In genomic region chr2:12720752-12721151, GRCh38 we compare ENCODE assay signal across 9 cellular contexts. TPM values are rescaled to one million over a fixed set of nuclear protein-coding genes. Genes with fewer than 3 reads are reported as not detected.
DNase-seq lines count a peak whose midpoint lies in the region; ATAC-seq and TF ChIP-seq lines count a peak whose summit lies in the region.
"Had no signal": no experiment of that assay in that cellular context is flagged by ENCODE, and none has a peak within 500 bp of the region (broad histone marks: within the 10 kb centered on the region; RNA-seq: fewer than 3 reads in every experiment).

No MANE protein-coding gene starts in this region.

- peak overlapping the region in 6 of 7 experiments; percentile 2 to 77 (median 68) for H3K4me3 ChIP-seq in skin epidermis

- H3K27ac Mint-ChIP-seq in T-helper 2 cell treated with Interferon-gamma antibody and Interleukin-4, amounts not matched to agents 5 μg/mL and 100 μg/mL, for 36 hours = no peak overlapping the region
- H3K27ac Mint-ChIP-seq in glutamatergic neuron (ENCODE audit: unreplicated experiment) = peak overlapping the region; percentile 100

- ATAC-seq in SK-N-SH treated with all-trans-retinoic acid at 6 μM for 48 hours (no peak), HG02852 (IDR thresholded peaks at IDR 0.05; ENCODE audit: unreplicated experiment) (no peak)

- peaks cover 71% of the 10 kb centered on the region for H3K36me3 Mint-ChIP-seq in T-helper 2 cell treated with Interferon-gamma antibody and Interleukin-4, amounts not matched to agents 5 μg/mL and 100 μg/mL, for 36 hours (ENCODE audit: low read depth)
- H3K36me3 Mint-ChIP-seq in glutamatergic neuron (ENCODE audit: unreplicated experiment) = peaks cover 19% of the 10 kb centered on the region

- H3K4me3 Mint-ChIP-seq in T-helper 2 cell treated with Interferon-gamma antibody and Interleukin-4, amounts not matched to agents 5 μg/mL and 100 μg/mL, for 36 hours = peak overlapping the region; percentile 91
- peak overlapping the region; percentile 98 for H3K4me3 Mint-ChIP-seq in glutamatergic neuron (ENCODE audit: unreplicated experiment)

- H3K9me3 Mint-ChIP-seq in T-helper 2 cell treated with Interferon-gamma antibody and Interleukin-4, amounts not matched to agents 5 μg/mL and 100 μg/mL, for 36 hours = no peaks in the 10 kb centered on the region
- peaks cover 24% of the 10 kb centered on the region for H3K9me3 Mint-ChIP-seq in glutamatergic neuron (ENCODE audit: unreplicated experiment)

- peaks cover 14% of the 10 kb centered on the region for H3K27me3 Mint-ChIP-seq in T-helper 2 cell treated with Interferon-gamma antibody and Interleukin-4, amounts not matched to agents 5 μg/mL and 100 μg/mL, for 36 hours (ENCODE audit: low read depth)
- peaks cover 20% of the 10 kb centered on the region for H3K27me3 Mint-ChIP-seq in glutamatergic neuron (ENCODE audit: unreplicated experiment)

- DNase-seq in T-helper 2 cell treated with Interferon-gamma antibody and Interleukin-4, amounts not matched to agents 5 μg/mL and 100 μg/mL, for 36 hours (ENCODE audit: low spot score) = no peak
- DNase-seq in T-helper 2 cell (no peak), glutamatergic neuron (no peak), NCI-H226 (no peak), NCI-H510A (lab: John Stamatoyannopoulos, UW) (no peak)
- DNase-seq: NCI-H1105 had no signal

- H3K4me1 Mint-ChIP-seq in T-helper 2 cell treated with Interferon-gamma antibody and Interleukin-4, amounts not matched to agents 5 μg/mL and 100 μg/mL, for 36 hours (ENCODE audit: low read depth) = peaks cover 64% of the 10 kb centered on the region
- H3K4me1 Mint-ChIP-seq in glutamatergic neuron (ENCODE audit: low read depth, unreplicated experiment) = peaks cover 36% of the 10 kb centered on the region

- peak overlapping the region in 6 of 21 experiments; percentile 0 to 96 (median 20) for H3K27ac ChIP-seq in skin epidermis

- no peak for TF ChIP-seq CTCF in glutamatergic neuron (IDR thresholded peaks at IDR 0.05; ENCODE audit: partially characterized antibody, unreplicated experiment)

TF ChIP-seq in SK-N-SH treated with all-trans-retinoic acid at 6 μM for 48 hours, 23 proteins besides CTCF, POLR2A, EP300 and RAD21:
- no peak for TF ChIP-seq ZNF8 (CRISPR knock-in tag; IDR thresholded peaks at IDR 0.05)
- TF ChIP-seq, protein P1, sequence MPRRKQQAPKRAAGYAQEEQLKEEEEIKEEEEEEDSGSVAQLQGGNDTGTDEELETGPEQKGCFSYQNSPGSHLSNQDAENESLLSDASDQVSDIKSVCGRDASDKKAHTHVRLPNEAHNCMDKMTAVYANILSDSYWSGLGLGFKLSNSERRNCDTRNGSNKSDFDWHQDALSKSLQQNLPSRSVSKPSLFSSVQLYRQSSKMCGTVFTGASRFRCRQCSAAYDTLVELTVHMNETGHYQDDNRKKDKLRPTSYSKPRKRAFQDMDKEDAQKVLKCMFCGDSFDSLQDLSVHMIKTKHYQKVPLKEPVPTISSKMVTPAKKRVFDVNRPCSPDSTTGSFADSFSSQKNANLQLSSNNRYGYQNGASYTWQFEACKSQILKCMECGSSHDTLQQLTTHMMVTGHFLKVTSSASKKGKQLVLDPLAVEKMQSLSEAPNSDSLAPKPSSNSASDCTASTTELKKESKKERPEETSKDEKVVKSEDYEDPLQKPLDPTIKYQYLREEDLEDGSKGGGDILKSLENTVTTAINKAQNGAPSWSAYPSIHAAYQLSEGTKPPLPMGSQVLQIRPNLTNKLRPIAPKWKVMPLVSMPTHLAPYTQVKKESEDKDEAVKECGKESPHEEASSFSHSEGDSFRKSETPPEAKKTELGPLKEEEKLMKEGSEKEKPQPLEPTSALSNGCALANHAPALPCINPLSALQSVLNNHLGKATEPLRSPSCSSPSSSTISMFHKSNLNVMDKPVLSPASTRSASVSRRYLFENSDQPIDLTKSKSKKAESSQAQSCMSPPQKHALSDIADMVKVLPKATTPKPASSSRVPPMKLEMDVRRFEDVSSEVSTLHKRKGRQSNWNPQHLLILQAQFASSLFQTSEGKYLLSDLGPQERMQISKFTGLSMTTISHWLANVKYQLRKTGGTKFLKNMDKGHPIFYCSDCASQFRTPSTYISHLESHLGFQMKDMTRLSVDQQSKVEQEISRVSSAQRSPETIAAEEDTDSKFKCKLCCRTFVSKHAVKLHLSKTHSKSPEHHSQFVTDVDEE (CRISPR knock-in tag; IDR thresholded peaks at IDR 0.05) = peak; percentile 71; the same call in 1 of the 2 replicates
- no peak for TF ChIP-seq ZFP30 (CRISPR knock-in tag; IDR thresholded peaks at IDR 0.05)
- no peak for TF ChIP-seq ZC3H10 (CRISPR knock-in tag; IDR thresholded peaks at IDR 0.05)
- peak; percentile 68 for TF ChIP-seq ISL1 (CRISPR knock-in tag; IDR thresholded peaks at IDR 0.05)

RNA-seq across cellular contexts. Expression of gene TRIB2, which starts 4.0 kb away (rescaled TPM):
- total RNA-seq in glutamatergic neuron (ENCODE audit: unreplicated experiment) = 131 TPM
